Comparison of ENCODE assay signal across 8 cellular contexts in the genomic region with DNA sequence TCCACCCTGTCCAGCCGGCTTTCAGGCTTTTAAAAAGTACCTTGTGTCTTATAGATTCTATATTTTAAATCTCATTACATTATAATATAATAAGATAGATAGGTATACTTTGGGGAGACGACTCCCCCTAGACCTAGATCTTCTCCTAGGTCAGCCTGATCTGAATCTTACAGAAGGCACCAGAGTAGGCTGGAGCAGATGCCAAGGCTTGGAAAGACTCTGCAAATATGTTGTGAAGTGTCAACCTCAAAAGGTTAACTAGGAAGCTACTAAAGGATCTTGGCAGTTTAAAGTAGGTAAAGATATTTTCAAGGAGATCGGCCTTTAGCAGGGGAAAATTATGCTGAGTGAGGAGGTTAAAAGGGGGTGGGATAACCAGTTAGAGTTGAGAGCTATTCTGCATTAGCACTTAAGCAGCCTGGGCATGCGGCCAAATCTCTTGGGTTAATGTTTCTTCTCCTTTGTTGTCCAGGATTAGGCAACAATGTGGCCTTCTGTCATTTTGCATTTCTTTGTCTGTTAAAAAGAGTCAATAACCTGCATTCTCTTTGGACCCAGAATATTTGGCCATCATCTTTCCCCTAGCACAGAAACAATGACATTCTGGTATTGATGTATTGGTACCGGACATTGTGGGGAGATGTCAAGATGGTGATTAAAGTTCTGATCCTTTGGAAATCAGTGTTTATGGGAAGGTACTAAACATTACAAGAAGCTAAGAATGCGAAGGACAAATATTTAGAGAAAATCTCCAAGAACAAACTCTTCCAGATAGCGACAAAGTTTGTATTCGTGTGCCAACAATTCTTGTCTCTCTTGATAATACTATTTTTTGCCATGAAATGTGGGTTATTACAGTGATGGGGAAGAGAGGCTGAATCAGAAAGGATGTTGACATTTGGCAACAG. TPM values are rescaled to one million over a fixed set of nuclear protein-coding genes. Genes with fewer than 3 reads are reported as not detected.
DNase-seq lines count a peak whose midpoint lies in the region; ATAC-seq and TF ChIP-seq lines count a peak whose summit lies in the region.

No MANE protein-coding gene starts in this region.

- peak overlapping the region in 1 of 10 donors; percentile 17 for H3K27ac ChIP-seq in heart right ventricle
- H3K27ac ChIP-seq in stomach: peak overlapping the region in 2 of 5 donors; percentile 5 to 30
- no peak overlapping the region for H3K27ac ChIP-seq in OCI-LY7 (ENCODE audit: low read depth, low read length, poor library complexity, severe bottlenecking)
- H3K27ac ChIP-seq in Karpas-422 (ENCODE audit: low read length): no peak overlapping the region

- TF ChIP-seq CTCF in heart right ventricle (IDR thresholded peaks at IDR 0.05): no peak
- TF ChIP-seq CTCF in stomach (IDR thresholded peaks at IDR 0.05): no peak
- no peak for TF ChIP-seq CTCF in OCI-LY7 (conservative IDR thresholded peaks at IDR 0.05; ENCODE audit: low read length)

- intact Hi-C loops in heart right ventricle (cut with DNase I) (no loop called here), stomach (cut with DNase I; ENCODE audit: low total_unique reads) (no loop called here), OCI-LY7 (cut with micrococcal nuclease; ENCODE audit: unreplicated experiment) (no loop called here)

- no TSS peak for BruUV-seq in OCI-LY7 (replicated peaks; lab: Mats Ljungman, UMichigan)

- H3K4me1 ChIP-seq in heart right ventricle: peaks cover 0 to 27% (median 5%) of the 10 kb centered on the region in 9 donors
- H3K4me1 ChIP-seq in stomach: peaks cover 0 to 18% (median 11%) of the 10 kb centered on the region in 4 donors
- no peaks in the 10 kb centered on the region for H3K4me1 ChIP-seq in OCI-LY7 (ENCODE audit: insufficient read depth, low read length, poor library complexity, severe bottlenecking)
- peaks cover 4% of the 10 kb centered on the region for H3K4me1 ChIP-seq in Karpas-422 (ENCODE audit: low read length)

- CTCF ChIA-PET in OCI-LY7 (lab: Charles Lee; ENCODE audit: unreplicated experiment): no interaction called here

- H2AFZ ChIP-seq in OCI-LY7 (ENCODE audit: low read length) (no peak overlapping the region), Karpas-422 (ENCODE audit: low read length) (no peak overlapping the region)

- ATAC-seq in SK-N-SH treated with all-trans-retinoic acid at 6 μM for 48 hours (peak; percentile 80), heart right ventricle (peak in 6 of 8 donors; percentile 57 to 79 (median 74))

- H3K27me3 ChIP-seq in heart right ventricle (no peaks in the 10 kb centered on the region), stomach (no peaks in the 10 kb centered on the region), Karpas-422 (ENCODE audit: low read length) (no peaks in the 10 kb centered on the region)

- H3K4me3 ChIP-seq in heart right ventricle (no peak overlapping the region), stomach (no peak overlapping the region), OCI-LY7 (ENCODE audit: low read depth, low read length, poor library complexity, severe bottlenecking) (no peak overlapping the region), Karpas-422 (ENCODE audit: low read length) (no peak overlapping the region)

- no peaks in the 10 kb centered on the region for H4K20me1 ChIP-seq in OCI-LY7 (ENCODE audit: insufficient read depth, low read length)
- H4K20me1 ChIP-seq in Karpas-422 (ENCODE audit: insufficient read depth, low read depth, low read length): no peaks in the 10 kb centered on the region

- no peaks in the 10 kb centered on the region for H3K9me3 ChIP-seq in heart right ventricle
- no peaks in the 10 kb centered on the region for H3K9me3 ChIP-seq in stomach
- H3K9me3 ChIP-seq in OCI-LY7 (ENCODE audit: low read length): no peaks in the 10 kb centered on the region
- no peaks in the 10 kb centered on the region for H3K9me3 ChIP-seq in Karpas-422 (ENCODE audit: low read length)

- H3K4me2 ChIP-seq in OCI-LY7 (ENCODE audit: low read length) (no peak overlapping the region), Karpas-422 (ENCODE audit: low read depth, low read length, poor library complexity, severe bottlenecking) (no peak overlapping the region)

- H3K9ac ChIP-seq in Karpas-422 (ENCODE audit: low read length): no peak overlapping the region

- WGBS in heart right ventricle, 2 donors: 52 to 58% methylated on average over 8 of the region's 8 CpGs
- WGBS in stomach, 5 donors: 24 to 44% (median 33%) methylated on average over 8 of the region's 8 CpGs

- no peaks in the 10 kb centered on the region for H3K36me3 ChIP-seq in heart right ventricle
- H3K36me3 ChIP-seq in stomach: no peaks in the 10 kb centered on the region
- no peaks in the 10 kb centered on the region for H3K36me3 ChIP-seq in OCI-LY7 (ENCODE audit: insufficient read depth, low read length)
- no peaks in the 10 kb centered on the region for H3K36me3 ChIP-seq in Karpas-422 (ENCODE audit: insufficient read depth, low read length)

- no peak for TF ChIP-seq POLR2A in stomach (IDR thresholded peaks at IDR 0.05)

- TF ChIP-seq EP300 in stomach (IDR thresholded peaks at IDR 0.05): no peak

- H3K79me2 ChIP-seq in OCI-LY7 (ENCODE audit: insufficient read depth, low read depth, low read length) (no peaks in the 10 kb centered on the region), Karpas-422 (ENCODE audit: low read length) (no peaks in the 10 kb centered on the region)

- POLR2A ChIA-PET in OCI-LY7 (lab: Charles Lee): interaction anchor here (0.6 kb wide), 1 partner anchor 212 kb away, joined by 4 read pairs; no protein-coding TSS in a partner anchor

- no peaks in the 10 kb centered on the region for H3K9me2 ChIP-seq in OCI-LY7 (ENCODE audit: insufficient read depth, low read length)
- H3K9me2 ChIP-seq in Karpas-422 (replicated peaks; ENCODE audit: insufficient read depth, low read length): no peaks in the 10 kb centered on the region

- DNase-seq in C1 segment of cervical spinal cord (lab: John Stamatoyannopoulos, UW): peak in 10 of 14 donors; percentile 1 to 61 (median 22)
- peak; percentile 86 for DNase-seq in NCI-H1417 treated with DMSO at 0.1 percent for 48 hours (lab: John Stamatoyannopoulos, UW)
- peak; percentile 75 to 77 for DNase-seq in heart right ventricle
- DNase-seq in stomach: peak; percentile 82
- no peak for DNase-seq in stimulated activated CD4-positive, alpha-beta T cell treated with anti-CD3 and anti-CD28 coated beads, Interleukin-15, amount 100 ng/mL, for 24 hours
- DNase-seq in OCI-LY7 (ENCODE audit: low spot score): no peak
- DNase-seq in Karpas-422: no peak

TF ChIP-seq in SK-N-SH treated with all-trans-retinoic acid at 6 μM for 48 hours, 23 proteins besides CTCF, POLR2A, EP300 and RAD21:
- TF ChIP-seq ZNF8 (CRISPR knock-in tag; IDR thresholded peaks at IDR 0.05) (no peak), ZNF70 (CRISPR knock-in tag; IDR thresholded peaks at IDR 0.05) (peak; percentile 76; the same call in 1 of the 2 replicates), ISL1 (CRISPR knock-in tag; IDR thresholded peaks at IDR 0.05) (peak; percentile 92), BACH2 (CRISPR knock-in tag; IDR thresholded peaks at IDR 0.05; ENCODE audit: borderline replicate concordance) (no peak), CSDC2 (CRISPR knock-in tag; IDR thresholded peaks at IDR 0.05) (0 out of 2 replicates have a peak, but pooled peaks have one; percentile 23), ZFP3 (CRISPR knock-in tag; IDR thresholded peaks at IDR 0.05) (0 out of 2 replicates have a peak, but pooled peaks have one; percentile 32)
- TF ChIP-seq, protein P1, sequence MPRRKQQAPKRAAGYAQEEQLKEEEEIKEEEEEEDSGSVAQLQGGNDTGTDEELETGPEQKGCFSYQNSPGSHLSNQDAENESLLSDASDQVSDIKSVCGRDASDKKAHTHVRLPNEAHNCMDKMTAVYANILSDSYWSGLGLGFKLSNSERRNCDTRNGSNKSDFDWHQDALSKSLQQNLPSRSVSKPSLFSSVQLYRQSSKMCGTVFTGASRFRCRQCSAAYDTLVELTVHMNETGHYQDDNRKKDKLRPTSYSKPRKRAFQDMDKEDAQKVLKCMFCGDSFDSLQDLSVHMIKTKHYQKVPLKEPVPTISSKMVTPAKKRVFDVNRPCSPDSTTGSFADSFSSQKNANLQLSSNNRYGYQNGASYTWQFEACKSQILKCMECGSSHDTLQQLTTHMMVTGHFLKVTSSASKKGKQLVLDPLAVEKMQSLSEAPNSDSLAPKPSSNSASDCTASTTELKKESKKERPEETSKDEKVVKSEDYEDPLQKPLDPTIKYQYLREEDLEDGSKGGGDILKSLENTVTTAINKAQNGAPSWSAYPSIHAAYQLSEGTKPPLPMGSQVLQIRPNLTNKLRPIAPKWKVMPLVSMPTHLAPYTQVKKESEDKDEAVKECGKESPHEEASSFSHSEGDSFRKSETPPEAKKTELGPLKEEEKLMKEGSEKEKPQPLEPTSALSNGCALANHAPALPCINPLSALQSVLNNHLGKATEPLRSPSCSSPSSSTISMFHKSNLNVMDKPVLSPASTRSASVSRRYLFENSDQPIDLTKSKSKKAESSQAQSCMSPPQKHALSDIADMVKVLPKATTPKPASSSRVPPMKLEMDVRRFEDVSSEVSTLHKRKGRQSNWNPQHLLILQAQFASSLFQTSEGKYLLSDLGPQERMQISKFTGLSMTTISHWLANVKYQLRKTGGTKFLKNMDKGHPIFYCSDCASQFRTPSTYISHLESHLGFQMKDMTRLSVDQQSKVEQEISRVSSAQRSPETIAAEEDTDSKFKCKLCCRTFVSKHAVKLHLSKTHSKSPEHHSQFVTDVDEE (CRISPR knock-in tag; IDR thresholded peaks at IDR 0.05): 0 out of 2 replicates have a peak, but pooled peaks have one; percentile 45
TF ChIP-seq in SK-N-SH treated with all-trans-retinoic acid at 6 μM for 48 hours: peak in this region for 5.

RNA-seq across cellular contexts. Expression of a gene that starts 51.2 kb away (rescaled TPM):
- 10 to 100 TPM; 14.2 to 22.9 (median 20.7) TPM for total RNA-seq in heart right ventricle
- polyA plus RNA-seq in heart right ventricle: 10 to 100 TPM in 1 of 2 donors, 1 to 10 TPM in 1; 6.9 to 10.0 TPM
- 100 to 1,000 TPM in 1 of 5 donors, 10 to 100 TPM in 4; 18.7 to 109 (median 23.5) TPM for total RNA-seq in stomach
- polyA plus RNA-seq in stomach: 10 to 100 TPM; 14.0 to 30.5 (median 16.6) TPM
- 28.6 and 31.4 TPM in 2 replicates for total RNA-seq in OCI-LY7 (2014; rRNA removed; shearing (Covaris generic))
- 32.8 and 33.2 TPM in 2 replicates for total RNA-seq in OCI-LY7 (2022)
- 51.8 and 58.7 TPM in 2 replicates for total RNA-seq in Karpas-422 (2014; rRNA removed; shearing (Covaris generic); ENCODE audit: low replicate concordance)

Comparison
In these comparisons a context has a peak if more than half of its experiments do, and no peak if none do; other contexts are left out.
1. DNase-seq: peak in C1 segment of cervical spinal cord (10 of 14), NCI-H1417 treated with DMSO at 0.1 percent for 48 hours (single experiment), heart right ventricle (2 of 2) and stomach (single experiment); none in stimulated activated CD4-positive, alpha-beta T cell treated with anti-CD3 and anti-CD28 coated beads, Interleukin-15, amount 100 ng/mL, for 24 hours (single experiment), OCI-LY7 (single experiment) and Karpas-422 (single experiment).